In the genomic region with DNA sequence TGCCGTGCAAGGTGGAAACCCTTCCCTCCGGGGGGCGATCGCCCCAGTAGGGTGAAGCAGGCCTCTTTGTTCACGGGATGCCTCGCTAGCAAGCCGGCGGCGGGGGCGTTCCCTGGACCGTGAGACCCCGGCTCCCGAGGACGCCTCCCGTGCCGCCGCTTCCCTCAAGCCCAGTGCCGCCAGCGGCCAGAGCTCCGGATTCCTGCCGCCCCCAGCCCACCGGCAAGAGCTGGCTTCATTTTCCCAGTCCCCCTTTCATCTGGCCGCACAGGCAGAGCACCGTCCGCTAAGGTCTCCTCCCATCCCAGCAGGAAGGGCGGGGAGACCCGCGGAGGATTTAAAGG, we compare ENCODE assay signal across 8 cellular contexts. TPM values are rescaled to one million over a fixed set of nuclear protein-coding genes. Genes with fewer than 3 reads are reported as not detected.
A peak's percentile ranks its signal among the peaks of the same experiment; 100 is the strongest.
DNase-seq lines count a peak whose midpoint lies in the region; ATAC-seq and TF ChIP-seq lines count a peak whose summit lies in the region.

No MANE protein-coding gene starts in this region.

- no peak for TF ChIP-seq CTCF in natural killer cell (IDR thresholded peaks at IDR 0.05)

- H3K36me3 ChIP-seq in ectodermal cell (ENCODE audit: control insufficient read depth, insufficient read depth, low read length) (no peaks in the 10 kb centered on the region), aorta (ENCODE audit: control insufficient read depth in 1 of 2, insufficient read depth in 2 of 2, low read length in 1 of 2) (no peaks in the 10 kb centered on the region)

- WGBS in ectodermal cell, 2 experiments = 0% methylated on average over 28 of the region's 28 CpGs
- WGBS in aorta, 2 donors = 0% methylated on average over 20 to 28 of the region's 28 CpGs

- peaks cover 41 to 47% of the 10 kb centered on the region in 2 donors for H3K4me1 Mint-ChIP-seq in natural killer cell

- intact Hi-C loops in natural killer cell (cut with micrococcal nuclease) = loop anchor here (1.0 to 2.0 kb wide), 2 partner anchors 12 to 60 kb away; no protein-coding TSS in a partner anchor
- intact Hi-C loops in aorta (cut with DNase I) = no loop called here

- no peaks in the 10 kb centered on the region for H3K9me3 Mint-ChIP-seq in natural killer cell

- peak overlapping the region; percentile 57 for H3K4me3 ChIP-seq in ectodermal cell (ENCODE audit: insufficient read depth, low read depth, low read length)
- peak overlapping the region; percentile 67 to 68 for H3K4me3 ChIP-seq in aorta (ENCODE audit: low read length in 2 of 2)

- H3K27ac ChIP-seq in ectodermal cell (ENCODE audit: insufficient read depth, low read depth, low read length, poor library complexity, severe bottlenecking) (peak overlapping the region; percentile 96), aorta (ENCODE audit: low read depth in 1 of 2, low read length in 2 of 2) (peak overlapping the region in 1 of 2 donors; percentile 55)

- H3K27ac Mint-ChIP-seq in natural killer cell = peak overlapping the region; percentile 85 to 98

- H3K9me3 ChIP-seq in ectodermal cell (ENCODE audit: control insufficient read depth, low read length) (no peaks in the 10 kb centered on the region), aorta (ENCODE audit: control insufficient read depth, low read length) (no peaks in the 10 kb centered on the region)

- H3K27me3 ChIP-seq in ectodermal cell (ENCODE audit: control insufficient read depth, insufficient read depth, low read length, poor library complexity, severe bottlenecking) = peaks cover 29% of the 10 kb centered on the region
- H3K27me3 ChIP-seq in aorta (ENCODE audit: control insufficient read depth in 1 of 2, insufficient read depth in 2 of 2, low read length in 1 of 2) = no peaks in the 10 kb centered on the region

- peak; percentile 19 for ATAC-seq in HG03439 (IDR thresholded peaks at IDR 0.05; ENCODE audit: unreplicated experiment)
- ATAC-seq in natural killer cell = peak in 2 of 3 donors; percentile 17 to 21
- no peak for ATAC-seq in aorta (ENCODE audit: low FRiP score)
- no peak for ATAC-seq in GM18511 (IDR thresholded peaks at IDR 0.05; ENCODE audit: unreplicated experiment)

- peaks cover 5 to 18% of the 10 kb centered on the region in 2 donors for H3K27me3 Mint-ChIP-seq in natural killer cell (ENCODE audit: low read depth in 2 of 2)

- H3K4me1 ChIP-seq in ectodermal cell (ENCODE audit: control insufficient read depth, insufficient read depth, low read length) (peaks cover 63% of the 10 kb centered on the region), aorta (ENCODE audit: control insufficient read depth in 1 of 2, insufficient read depth in 2 of 2, low read length in 2 of 2) (no peaks in the 10 kb centered on the region)

- H3K36me3 Mint-ChIP-seq in natural killer cell = no peaks in the 10 kb centered on the region

- DNase-seq in NCI-H2227 (lab: John Stamatoyannopoulos, UW; ENCODE audit: unreplicated experiment) = peak; percentile 78
- DNase-seq in NCI-H2227 treated with DMSO at 0.1 percent for 48 hours (lab: John Stamatoyannopoulos, UW) = no peak
- peak; percentile 55 for DNase-seq in activated CD4-positive, alpha-beta T cell treated with anti-CD3 and anti-CD28 coated beads for 48 hours
- no peak for DNase-seq in natural killer cell
- peak in 1 of 2 donors; percentile 85 for DNase-seq in aorta

- H3K4me3 Mint-ChIP-seq in natural killer cell = peak overlapping the region; percentile 93

RNA-seq across cellular contexts. Expression of a gene that starts 16.3 kb away (rescaled TPM):
- polyA plus RNA-seq in ectodermal cell (2013, experiment 1 of 4) = 11.4 TPM
- polyA plus RNA-seq in ectodermal cell (2013, experiment 2 of 4) = 9.9 TPM
- polyA plus RNA-seq in ectodermal cell (2013, experiment 3 of 4) = 12.1 TPM
- 10.4 TPM for polyA plus RNA-seq in ectodermal cell (2013, experiment 4 of 4)
- total RNA-seq in natural killer cell (100 to 1,000 TPM; 118 to 164 (median 150) TPM), aorta (10 to 100 TPM; 11.4 to 42.2 TPM)
- polyA plus RNA-seq in aorta = 10 to 100 TPM in 1 of 2 donors, 1 to 10 TPM in 1; 7.4 to 11.5 TPM

Comparison
In these comparisons a context has a peak if more than half of its experiments do, and no peak if none do; other contexts are left out.
1. DNase-seq: peak in NCI-H2227 (single experiment) and activated CD4-positive, alpha-beta T cell treated with anti-CD3 and anti-CD28 coated beads for 48 hours (single experiment); none in NCI-H2227 treated with DMSO at 0.1 percent for 48 hours (single experiment) and natural killer cell (single experiment).
2. ATAC-seq: peak in HG03439 (single experiment) and natural killer cell (2 of 3); none in aorta (single experiment) and GM18511 (single experiment).